In genomic region chr11:77066229-77067023, GRCh38 we compare ENCODE assay signal across 8 cellular contexts. TPM values are rescaled to one million over a fixed set of nuclear protein-coding genes. Genes with fewer than 3 reads are reported as not detected.
DNase-seq lines count a peak whose midpoint lies in the region; ATAC-seq and TF ChIP-seq lines count a peak whose summit lies in the region.

Gene CAPN5, plus strand, starts transcription at chr11:77066971. Its CDS starts 17,916 bp downstream, at chr11:77084887.

- TF ChIP-seq CTCF in dorsolateral prefrontal cortex (IDR thresholded peaks at IDR 0.05 in 54 of 56, conservative IDR thresholded peaks at IDR 0.05 in 2 of 56; ENCODE audit: low read depth in 1 of 56, partially characterized antibody in 56 of 56) (peak in 51 of 56 donors; percentile 12 to 69 (median 47)), lower lobe of right lung (IDR thresholded peaks at IDR 0.05) (peak; percentile 28)

- DNase-seq in C1 segment of cervical spinal cord (lab: John Stamatoyannopoulos, UW) (peak; percentile 27 to 96 (median 86)), GM19240 (ENCODE audit: insufficient read length, low spot score) (peak; percentile 84), NCI-H526 treated with DMSO at 0.1 percent for 48 hours (lab: John Stamatoyannopoulos, UW) (peak; percentile 80), dorsolateral prefrontal cortex (peak; percentile 81 to 98 (median 92)), lower lobe of right lung (peak; percentile 93)
- DNase-seq in activated CD4-positive, alpha-beta T cell treated with anti-CD3 and anti-CD28 coated beads, Interleukin-2, amount 50 U/mL, for 48 hours, result peak; percentile 86 to 87
- peak; percentile 79 to 81 for DNase-seq in stimulated activated CD4-positive, alpha-beta T cell treated with anti-CD3 and anti-CD28 coated beads, Interleukin-4, amount 100 ng/mL, for 48 hours (ENCODE audit: low read depth in 2 of 2)

- H3K4me3 ChIP-seq in dorsolateral prefrontal cortex (peak within 1 kb of the TSS; percentile 63 to 95 (median 80)), lower lobe of right lung (peak within 1 kb of the TSS; percentile 85)

- peaks cover 19% of the 10 kb centered on the region for H3K4me1 ChIP-seq in lower lobe of right lung

- H3K27me3 ChIP-seq in dorsolateral prefrontal cortex (no peaks in the 10 kb centered on the region), lower lobe of right lung (ENCODE audit: low read depth) (no peaks in the 10 kb centered on the region)

- no peaks in the 10 kb centered on the region for H3K9me3 ChIP-seq in lower lobe of right lung

- peak within 1 kb of the TSS in 58 of 59 donors; percentile 53 to 95 (median 86) for H3K27ac ChIP-seq in dorsolateral prefrontal cortex
- H3K27ac ChIP-seq in lower lobe of right lung, result peak within 1 kb of the TSS; percentile 88

- no peaks in the 10 kb centered on the region for H3K36me3 ChIP-seq in lower lobe of right lung

- ATAC-seq in HG03442 (IDR thresholded peaks at IDR 0.05; ENCODE audit: unreplicated experiment) (peak; percentile 88), lower lobe of right lung (peak; percentile 99)

- intact Hi-C loops in dorsolateral prefrontal cortex (cut with DNase I), result loop anchor here in 1 of 2 donors (1.0 kb wide), 1 partner anchor 17 kb away; no protein-coding TSS in a partner anchor
- intact Hi-C loops in lower lobe of right lung (cut with DNase I), result no loop called here

RNA-seq across cellular contexts. Expression of gene CAPN5, which starts in this region (rescaled TPM):
- total RNA-seq in dorsolateral prefrontal cortex, result 10 to 100 TPM; 12.5 to 36.7 (median 23.3) TPM
- total RNA-seq in lower lobe of right lung, result 7.2 TPM

Comparison
In these comparisons a context has a peak if more than half of its experiments do, and no peak if none do; other contexts are left out.
1. Peak in every context shown above with its lines: DNase-seq, ATAC-seq, H3K4me3 ChIP-seq and H3K27ac ChIP-seq.